Comparison of ENCODE assay signal across 8 cellular contexts in genomic region chrX:103585421-103586313, GRCh38. TPM values are rescaled to one million over a fixed set of nuclear protein-coding genes. Genes with fewer than 3 reads are reported as not detected.
DNase-seq lines count a peak whose midpoint lies in the region; ATAC-seq and TF ChIP-seq lines count a peak whose summit lies in the region.

TSS of gene TCEAL4 (plus strand) at chrX:103585515. CDS start at chrX:103586676, 1,161 bp downstream.

- H3K27ac ChIP-seq in CD4-positive, CD25-positive, alpha-beta regulatory T cell (ENCODE audit: insufficient read depth, low read length, poor library complexity, severe bottlenecking) = peak within 1 kb of the TSS; percentile 47
- H3K27ac ChIP-seq in Panc1 (ENCODE audit: low read length) = peak within 1 kb of the TSS; percentile 89

- H3K27ac Mint-ChIP-seq in CD4-positive, CD25-positive, alpha-beta regulatory T cell = peak within 1 kb of the TSS in 2 of 3 donors; percentile 80 to 90

- no peaks in the 10 kb centered on the region for H3K27me3 ChIP-seq in CD4-positive, CD25-positive, alpha-beta regulatory T cell (ENCODE audit: control insufficient read depth, insufficient read depth, low read length)
- no peaks in the 10 kb centered on the region for H3K27me3 ChIP-seq in Panc1 (ENCODE audit: control insufficient read depth, insufficient read depth, low read length)

- BruUV-seq in Panc1 (replicated peaks; lab: Mats Ljungman, UMichigan) = no TSS peak

- H3K4me3 ChIP-seq in CD4-positive, CD25-positive, alpha-beta regulatory T cell (ENCODE audit: low read depth, low read length) = peak within 1 kb of the TSS; percentile 62
- H3K4me3 ChIP-seq in Panc1 (ENCODE audit: low read depth in 2 of 2, low read length in 2 of 2) = peak within 1 kb of the TSS; percentile 81

- intact Hi-C loops in Panc1 (cut with micrococcal nuclease; ENCODE audit: unreplicated experiment) = no loop called here
- intact Hi-C loops in left ventricle myocardium superior (cut with micrococcal nuclease) = no loop called here

- no peaks in the 10 kb centered on the region for H3K9me3 Mint-ChIP-seq in CD4-positive, CD25-positive, alpha-beta regulatory T cell

- no peaks in the 10 kb centered on the region for H3K9me3 ChIP-seq in CD4-positive, CD25-positive, alpha-beta regulatory T cell (ENCODE audit: control insufficient read depth in 2 of 2, low read length in 2 of 2)
- no peaks in the 10 kb centered on the region for H3K9me3 ChIP-seq in Panc1 (ENCODE audit: control insufficient read depth, insufficient read depth, low read depth, low read length)

- H3K4me3 Mint-ChIP-seq in CD4-positive, CD25-positive, alpha-beta regulatory T cell = peak within 1 kb of the TSS; percentile 70 to 92 (median 90)

- DNase-seq in CD4-positive, CD25-positive, alpha-beta regulatory T cell = peak; percentile 13 to 19 (median 14)
- DNase-seq in Panc1 (ENCODE audit: low read depth, low spot score) (no peak), amygdala (lab: John Stamatoyannopoulos, UW) (peak in 53 of 56 donors; percentile 1 to 74 (median 38)), left ventricle myocardium superior (peak; percentile 74), pons (ENCODE audit: low spot score) (peak; percentile 35), NOMO-1 treated with dmso at 0.1 percent for 144 hours (lab: John Stamatoyannopoulos, UW; ENCODE audit: unreplicated experiment) (no peak)

- TF ChIP-seq CTCF in Panc1 (IDR thresholded peaks at IDR 0.05) = no peak

- in situ Hi-C loops in Panc1 (cut with HindIII; ENCODE audit: low pct_unique_long_range_greater_than_20kb, low sequenced_read_pairs) = no loop called here

- H3K36me3 ChIP-seq in CD4-positive, CD25-positive, alpha-beta regulatory T cell (ENCODE audit: control insufficient read depth, insufficient read depth, low read length) = no peaks in the 10 kb centered on the region
- peaks cover 6% of the 10 kb centered on the region for H3K36me3 ChIP-seq in Panc1 (ENCODE audit: control insufficient read depth, insufficient read depth, low read length)

- peaks cover 4% of the 10 kb centered on the region for H3K4me1 ChIP-seq in CD4-positive, CD25-positive, alpha-beta regulatory T cell (ENCODE audit: control insufficient read depth, insufficient read depth, low read length, poor library complexity, severe bottlenecking)
- H3K4me1 ChIP-seq in Panc1 (ENCODE audit: control insufficient read depth, insufficient read depth, low read length) = peaks cover 10% of the 10 kb centered on the region

- H3K36me3 Mint-ChIP-seq in CD4-positive, CD25-positive, alpha-beta regulatory T cell = no peaks in the 10 kb centered on the region

- H3K27me3 Mint-ChIP-seq in CD4-positive, CD25-positive, alpha-beta regulatory T cell = peaks cover 2% of the 10 kb centered on the region

- CTCF ChIA-PET in Panc1 (lab: Charles Lee) = interaction anchor here (0.7 kb wide), 1 partner anchor 32 kb away, joined by 8 read pairs; no protein-coding TSS in a partner anchor

- POLR2A ChIA-PET in Panc1 (lab: Charles Lee) = interaction anchor here (0.6 kb wide), 2 partner anchors 18 to 100 kb away, joined by 7 to 10 read pairs; no protein-coding TSS in a partner anchor

- peaks cover 8 to 22% (median 14%) of the 10 kb centered on the region in 4 donors for H3K4me1 Mint-ChIP-seq in CD4-positive, CD25-positive, alpha-beta regulatory T cell

- ATAC-seq in CD4-positive, CD25-positive, alpha-beta regulatory T cell (ENCODE audit: low read depth in 2 of 2) = peak; percentile 52 to 65
- ATAC-seq in GM19324 (IDR thresholded peaks at IDR 0.05; ENCODE audit: low FRiP score, unreplicated experiment) (peak; percentile 85), HG03442 (IDR thresholded peaks at IDR 0.05; ENCODE audit: unreplicated experiment) (peak; percentile 78), Panc1 (peak; percentile 96), left ventricle myocardium superior (peak; percentile 97)

RNA-seq across cellular contexts. Expression of gene TCEAL4, which starts in this region (rescaled TPM):
- total RNA-seq in CD4-positive, CD25-positive, alpha-beta regulatory T cell = 12.0 TPM
- 10 to 100 TPM; 17.5 to 35.1 (median 27.8) TPM for polyA plus RNA-seq in CD4-positive, CD25-positive, alpha-beta regulatory T cell
- total RNA-seq in Panc1 (2021; ENCODE audit: unreplicated experiment) = 84.1 TPM
- 136 TPM for polyA plus RNA-seq in Panc1 (2012; ENCODE audit: insufficient read length)
- 66.1 TPM for total RNA-seq in left ventricle myocardium superior

Comparison
In these comparisons a context has a peak if more than half of its experiments do, and no peak if none do; other contexts are left out.
1. DNase-seq: peak in CD4-positive, CD25-positive, alpha-beta regulatory T cell (3 of 3), amygdala (53 of 56), left ventricle myocardium superior (single experiment) and pons (single experiment); none in Panc1 (single experiment) and NOMO-1 treated with dmso at 0.1 percent for 144 hours (single experiment).
2. Peak in every context shown above with its lines, with median percentiles within 50 percentile points of each other: ATAC-seq.